22 cellular contexts compared by ENCODE assay signal in the genomic region with DNA sequence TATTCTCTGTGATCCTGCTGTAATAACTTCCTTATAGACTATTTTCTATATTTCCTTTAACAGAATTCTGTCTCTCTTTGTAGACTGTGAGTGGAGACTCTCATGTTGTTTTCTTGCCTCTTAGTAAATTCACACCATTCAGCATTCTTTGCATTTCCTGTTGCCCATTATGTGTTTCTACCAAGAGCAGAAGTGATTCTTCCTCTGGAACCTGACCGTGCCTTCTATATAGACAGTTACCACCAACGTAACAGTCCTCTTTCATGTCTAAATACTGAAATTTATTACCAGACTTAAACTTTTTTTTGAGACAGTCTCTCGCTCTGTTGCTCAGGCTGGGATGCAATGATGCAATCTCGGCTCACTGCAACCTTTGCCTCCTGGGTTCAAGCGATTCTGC. TPM values are rescaled to one million over a fixed set of nuclear protein-coding genes. Genes with fewer than 3 reads are reported as not detected.
DNase-seq lines count a peak whose midpoint lies in the region; ATAC-seq, FAIRE-seq and TF ChIP-seq lines count a peak whose summit lies in the region.
"Had no signal": no experiment of that assay in that cellular context is flagged by ENCODE, and none has a peak within 500 bp of the region (broad histone marks: within the 10 kb centered on the region; RNA-seq: fewer than 3 reads in every experiment).

No MANE protein-coding gene starts in this region.

- H3K36me3 ChIP-seq in K562 (ENCODE audit: control insufficient read depth, insufficient read depth, low read length): peaks cover 83% of the 10 kb centered on the region

- no peak overlapping the region for H3K9ac ChIP-seq in K562 (ENCODE audit: insufficient read depth in 1 of 2, low read depth in 2 of 2, low read length in 2 of 2)

- no peaks in the 10 kb centered on the region for H3K9me1 ChIP-seq in K562 (ENCODE audit: control insufficient read depth, insufficient read depth, low read length)

- no peak for ATAC-seq in activated T-cell treated with anti-CD3 and anti-CD28 coated beads, Interleukin-2, amount 50 U/mL, for 72 hours (replicated peaks in 1 of 2)
- ATAC-seq in HG02588 (IDR thresholded peaks at IDR 0.05; ENCODE audit: unreplicated experiment): peak; percentile 91
- ATAC-seq in K562: no peak
- ATAC-seq in stimulated activated effector memory CD8-positive, alpha-beta T cell treated with anti-CD3 and anti-CD28 coated beads, Interleukin-12 subunit alpha, Interleukin-12 subunit beta, amount 100 ng/mL, for 72 hours: no peak
- no peak for ATAC-seq in naive thymus-derived CD8-positive, alpha-beta T cell
- no peak for ATAC-seq in HG02884 (IDR thresholded peaks at IDR 0.05; ENCODE audit: unreplicated experiment)

- no peak overlapping the region for H3K4me2 ChIP-seq in K562 (ENCODE audit: insufficient read depth, low read length)

- CTCF ChIA-PET in K562 (lab: Yijun Ruan, JAX; ENCODE audit: low intra/inter-chr PET ratio): interaction anchor here (0.5 kb wide), 1 partner anchor 388 kb away, joined by 4 read pairs; no protein-coding TSS in a partner anchor

- FAIRE-seq in K562 (lab: Jason Lieb, UNC): no peak
- FAIRE-seq: A204.1, H1 had no signal

- H2AFZ ChIP-seq in K562 (ENCODE audit: low read depth, low read length): no peak overlapping the region

- H3K79me2 ChIP-seq in K562 (ENCODE audit: control insufficient read depth, insufficient read depth, low read length): peaks cover 23% of the 10 kb centered on the region; the same call in 2 of the 3 replicates

- no peaks in the 10 kb centered on the region for H3K27me3 ChIP-seq in K562 (ENCODE audit: control insufficient read depth in 2 of 2, insufficient read depth in 2 of 2, low read length in 2 of 2)
- H3K27me3 ChIP-seq: Peyer's patch, SJSA1 had no signal

- no peaks in the 10 kb centered on the region for H3K9me3 Mint-ChIP-seq in activated T-cell treated with anti-CD3 and anti-CD28 coated beads, Interleukin-2, amount 50 U/mL, for 72 hours
- no peaks in the 10 kb centered on the region for H3K9me3 Mint-ChIP-seq in stimulated activated effector memory CD8-positive, alpha-beta T cell treated with anti-CD3 and anti-CD28 coated beads, Interleukin-12 subunit alpha, Interleukin-12 subunit beta, amount 100 ng/mL, for 72 hours
- no peaks in the 10 kb centered on the region for H3K9me3 Mint-ChIP-seq in naive thymus-derived CD8-positive, alpha-beta T cell
- H3K9me3 Mint-ChIP-seq: CD4-positive, alpha-beta memory T cell had no signal

- no peak for TF ChIP-seq POLR2A in K562 (conservative IDR thresholded peaks at IDR 0.05)

- H3K36me3 Mint-ChIP-seq in activated T-cell treated with anti-CD3 and anti-CD28 coated beads, Interleukin-2, amount 50 U/mL, for 72 hours (ENCODE audit: insufficient read depth in 2 of 2): peaks cover 10 to 39% of the 10 kb centered on the region in 2 donors
- H3K36me3 Mint-ChIP-seq in stimulated activated effector memory CD8-positive, alpha-beta T cell treated with anti-CD3 and anti-CD28 coated beads, Interleukin-12 subunit alpha, Interleukin-12 subunit beta, amount 100 ng/mL, for 72 hours: peaks cover 97% of the 10 kb centered on the region
- H3K36me3 Mint-ChIP-seq in naive thymus-derived CD8-positive, alpha-beta T cell: peaks cover 6 to 88% (median 28%) of the 10 kb centered on the region in 3 donors

- no peaks in the 10 kb centered on the region for H3K9me3 ChIP-seq in K562 (replicated peaks; ENCODE audit: control insufficient read depth, insufficient read depth, low read depth, low read length)
- H3K9me3 ChIP-seq: Peyer's patch, SJSA1 had no signal

- no TSS peak for BruUV-seq in K562 (replicated peaks; lab: Mats Ljungman, UMichigan)

- intact Hi-C loops in K562 (cut with micrococcal nuclease): no loop called here

- in situ Hi-C loops in K562 (cut with MboI): no loop called here

- POLR2A ChIA-PET in K562 (lab: Yijun Ruan, JAX): no interaction called here
- POLR2A ChIA-PET in naive thymus-derived CD8-positive, alpha-beta T cell (lab: Charles Lee): interaction anchor here (1.5 kb wide), 1 partner anchor 31 kb away, joined by 4 read pairs; a partner anchor contains a TSS

- no peaks in the 10 kb centered on the region for H3K4me1 ChIP-seq in K562 (replicated peaks in 1 of 2; ENCODE audit: control insufficient read depth in 2 of 2, insufficient read depth in 2 of 2, low read length in 2 of 2)
- H3K4me1 ChIP-seq: Peyer's patch, SJSA1 had no signal

- no peaks in the 10 kb centered on the region for H4K20me1 ChIP-seq in K562 (replicated peaks; ENCODE audit: control insufficient read depth, insufficient read depth, low read length)

- no peak for TF ChIP-seq EP300 in K562 (IDR thresholded peaks at IDR 0.05; ENCODE audit: low read length)

- TF ChIP-seq CTCF in K562 (IDR thresholded peaks at IDR 0.05 in 2 of 3, conservative IDR thresholded peaks at IDR 0.05 in 1 of 3; ENCODE audit: insufficient read depth in 2 of 3, low read depth in 1 of 3, low read length in 3 of 3): no peak

- H3K4me3 Mint-ChIP-seq in activated T-cell treated with anti-CD3 and anti-CD28 coated beads, Interleukin-2, amount 50 U/mL, for 72 hours: no peak overlapping the region
- no peak overlapping the region for H3K4me3 Mint-ChIP-seq in stimulated activated effector memory CD8-positive, alpha-beta T cell treated with anti-CD3 and anti-CD28 coated beads, Interleukin-12 subunit alpha, Interleukin-12 subunit beta, amount 100 ng/mL, for 72 hours
- H3K4me3 Mint-ChIP-seq in naive thymus-derived CD8-positive, alpha-beta T cell: no peak overlapping the region
- H3K4me3 Mint-ChIP-seq: CD4-positive, alpha-beta memory T cell had no signal

- H3K4me1 Mint-ChIP-seq in activated T-cell treated with anti-CD3 and anti-CD28 coated beads, Interleukin-2, amount 50 U/mL, for 72 hours (ENCODE audit: low read depth): peaks cover 7% of the 10 kb centered on the region
- H3K4me1 Mint-ChIP-seq in stimulated activated effector memory CD8-positive, alpha-beta T cell treated with anti-CD3 and anti-CD28 coated beads, Interleukin-12 subunit alpha, Interleukin-12 subunit beta, amount 100 ng/mL, for 72 hours: no peaks in the 10 kb centered on the region
- peaks cover 12 to 19% (median 14%) of the 10 kb centered on the region in 4 donors for H3K4me1 Mint-ChIP-seq in naive thymus-derived CD8-positive, alpha-beta T cell

- H3K27me3 Mint-ChIP-seq in activated T-cell treated with anti-CD3 and anti-CD28 coated beads, Interleukin-2, amount 50 U/mL, for 72 hours (ENCODE audit: low read depth): no peaks in the 10 kb centered on the region
- H3K27me3 Mint-ChIP-seq in naive thymus-derived CD8-positive, alpha-beta T cell: no peaks in the 10 kb centered on the region
- H3K27me3 Mint-ChIP-seq: CD4-positive, alpha-beta memory T cell had no signal

- DNase-seq in activated T-cell treated with anti-CD3 and anti-CD28 coated beads, Interleukin-2, amount 50 U/mL, for 72 hours: no peak
- DNase-seq in activated T-cell treated with anti-CD3 and anti-CD28 coated beads, Interleukin-2, amount 50 U/mL, for 1 hour: no peak
- DNase-seq in K562 (ENCODE audit: extremely low read depth in 1 of 4, low spot score in 3 of 4) (no peak), iPS-NIHi7 (ENCODE audit: extremely low spot score) (no peak)
- no peak for DNase-seq in stimulated activated effector memory CD8-positive, alpha-beta T cell treated with anti-CD3 and anti-CD28 coated beads, Interleukin-12 subunit alpha, Interleukin-12 subunit beta, amount 100 ng/mL, for 72 hours (ENCODE audit: low spot score in 2 of 2)
- DNase-seq in naive thymus-derived CD8-positive, alpha-beta T cell: no peak
- DNase-seq: Calu3; CD4-positive, alpha-beta memory T cell; GF-D8; MM.1S; NCI-H1092 treated with DMSO at 0.1 percent for 48 hours; NCI-H2081; NCI-H2171 treated with DMSO at 0.1 percent for 48 hours; NCI-H446 treated with DMSO at 0.1 percent for 48 hours; NK-92 treated with Interleukin-12 subunit alpha and Interleukin-12 subunit beta, amount 100 ng/mL, for 24 hours; Peyer's patch had no signal

- no peak overlapping the region for H3K27ac ChIP-seq in K562 (ENCODE audit: extremely low read depth, low read depth, low read length)
- H3K27ac ChIP-seq: Peyer's patch, SJSA1 had no signal

- H3K27ac Mint-ChIP-seq in activated T-cell treated with anti-CD3 and anti-CD28 coated beads, Interleukin-2, amount 50 U/mL, for 72 hours: peak overlapping the region; percentile 52
- peak overlapping the region; percentile 21 for H3K27ac Mint-ChIP-seq in stimulated activated effector memory CD8-positive, alpha-beta T cell treated with anti-CD3 and anti-CD28 coated beads, Interleukin-12 subunit alpha, Interleukin-12 subunit beta, amount 100 ng/mL, for 72 hours
- peak overlapping the region in 1 of 10 donors; percentile 43 for H3K27ac Mint-ChIP-seq in naive thymus-derived CD8-positive, alpha-beta T cell

- TF ChIP-seq RAD21 in K562 (CRISPR knock-in tag; conservative IDR thresholded peaks at IDR 0.05 in 1 of 2, IDR thresholded peaks at IDR 0.05 in 1 of 2): no peak

- 90% methylated on average over 5 of the region's 5 CpGs for WGBS in K562 (ENCODE audit: insufficient coverage, low coverage, missing lambda C conversion rate)

- H3K4me3 ChIP-seq in K562: no peak overlapping the region
- H3K4me3 ChIP-seq: Peyer's patch, SJSA1 had no signal

RNA-seq across cellular contexts. Expression of a gene that starts 31.1 kb away (rescaled TPM):
- 100 to 1,000 TPM in 1 of 2 donors, 10 to 100 TPM in 1; 93.9 to 118 TPM for total RNA-seq in activated T-cell treated with anti-CD3 and anti-CD28 coated beads, Interleukin-2, amount 50 U/mL, for 72 hours
- total RNA-seq in K562 (2011; cell fraction: chromatin; rRNA removed; ENCODE audit: low replicate concordance): 21.0 and 95.6 TPM in 2 replicates
- 17.0 and 24.2 TPM in 2 replicates for total RNA-seq in K562 (2011; cell fraction: nucleolus; rRNA removed)
- total RNA-seq in K562 (2011; cell fraction: nucleoplasm; rRNA removed): 29.3 and 37.4 TPM in 2 replicates
- total RNA-seq in K562 (2014; rRNA removed) (117 and 161 TPM in 2 replicates), K562 (2014; rRNA removed; fragmentation: Illumina TruSeq; extraction: Trizol) (180 and 219 TPM in 2 replicates), K562 (2015; rRNA removed; fragmentation: Illumina TruSeq; extraction: Trizol) (187 and 205 TPM in 2 replicates), K562 (2021) (107 and 112 TPM in 2 replicates)
- polyA plus RNA-seq in K562 (2011; rRNA removed) (149 and 197 TPM in 2 replicates), K562 (2014; fragmentation: Illumina TruSeq; extraction: Trizol) (195 and 197 TPM in 2 replicates), K562 (2014; fragmentation: Nextera tagmentation; extraction: Ambion mirVana) (100 to 1,000 TPM in 1 of 2 experiments, 10 to 100 TPM in 1; 75.5 to 104 TPM), K562 (2014; rRNA removed) (130 and 164 TPM in 2 replicates)
- polyA plus RNA-seq in K562 (2011; cell fraction: cytosol; rRNA removed): 26.0 and 50.2 TPM in 2 replicates
- polyA plus RNA-seq in K562 (2011; cell fraction: nucleus; rRNA removed): 22.9 and 34.9 TPM in 2 replicates
- polyA plus RNA-seq in K562 (2012): 112 and 123 TPM in 2 replicates
- polyA minus RNA-seq in K562 (2011; rRNA and poly(A)+ RNA removed): 157 and 180 TPM in 2 replicates
- 36.6 and 38.9 TPM in 2 replicates for polyA minus RNA-seq in K562 (2011; cell fraction: cytosol; rRNA and poly(A)+ RNA removed)
- polyA minus RNA-seq in K562 (2011; cell fraction: nucleus; rRNA and poly(A)+ RNA removed): 27.7 and 41.0 TPM in 2 replicates
- 10 to 100 TPM; 62.5 to 68.3 TPM for total RNA-seq in naive thymus-derived CD8-positive, alpha-beta T cell
- polyA plus RNA-seq in naive thymus-derived CD8-positive, alpha-beta T cell: 10 to 100 TPM; 35.9 to 40.3 (median 38.6) TPM

RNA-seq across cellular contexts. Expression of a gene that starts 46.2 kb away (rescaled TPM):
- total RNA-seq in activated T-cell treated with anti-CD3 and anti-CD28 coated beads, Interleukin-2, amount 50 U/mL, for 72 hours: 10 to 100 TPM in 1 of 2 donors, 1 to 10 TPM in 1; 8.4 to 12.0 TPM
- 4.8 and 8.7 TPM in 2 replicates for total RNA-seq in K562 (2011; cell fraction: chromatin; rRNA removed; ENCODE audit: low replicate concordance)
- total RNA-seq in K562 (2011; cell fraction: nucleolus; rRNA removed): 1.4 and 1.7 TPM in 2 replicates
- 4.2 and 8.9 TPM in 2 replicates for total RNA-seq in K562 (2011; cell fraction: nucleoplasm; rRNA removed)
- 2.8 and 5.7 TPM in 2 replicates for total RNA-seq in K562 (2014; rRNA removed)
- total RNA-seq in K562 (2014; rRNA removed; fragmentation: Illumina TruSeq; extraction: Trizol): 3.4 and 4.0 TPM in 2 replicates
- 2.1 and 3.3 TPM in 2 replicates for total RNA-seq in K562 (2015; rRNA removed; fragmentation: Illumina TruSeq; extraction: Trizol)
- total RNA-seq in K562 (2021): 2.1 and 3.0 TPM in 2 replicates
- polyA plus RNA-seq in K562 (2011; rRNA removed): 3.1 and 4.2 TPM in 2 replicates
- polyA plus RNA-seq in K562 (2011; cell fraction: cytosol; rRNA removed): 0.91 and 1.9 TPM in 2 replicates
- polyA plus RNA-seq in K562 (2011; cell fraction: nucleus; rRNA removed): 3.0 and 3.1 TPM in 2 replicates
- polyA plus RNA-seq in K562 (2012): 1.7 and 2.8 TPM in 2 replicates
- polyA plus RNA-seq in K562 (2014; fragmentation: Illumina TruSeq; extraction: Trizol): 2.8 and 2.9 TPM in 2 replicates
- polyA plus RNA-seq in K562 (2014; fragmentation: Nextera tagmentation; extraction: Ambion mirVana): 1 to 10 TPM; 2.1 to 2.4 TPM
- 2.3 and 2.9 TPM in 2 replicates for polyA plus RNA-seq in K562 (2014; rRNA removed)
- polyA minus RNA-seq in K562 (2011; rRNA and poly(A)+ RNA removed): 14.8 and 19.0 TPM in 2 replicates
- 1.4 and 1.7 TPM in 2 replicates for polyA minus RNA-seq in K562 (2011; cell fraction: cytosol; rRNA and poly(A)+ RNA removed)
- polyA minus RNA-seq in K562 (2011; cell fraction: nucleus; rRNA and poly(A)+ RNA removed): 2.2 and 2.6 TPM in 2 replicates
- 10 to 100 TPM; 20.8 to 21.1 TPM for total RNA-seq in naive thymus-derived CD8-positive, alpha-beta T cell
- polyA plus RNA-seq in naive thymus-derived CD8-positive, alpha-beta T cell: 10 to 100 TPM in 2 of 3 donors, 1 to 10 TPM in 1; 9.0 to 15.8 (median 10.9) TPM
- total RNA-seq: LHCN-M2 had no signal
